12 cellular contexts compared by ENCODE assay signal in the genomic region with DNA sequence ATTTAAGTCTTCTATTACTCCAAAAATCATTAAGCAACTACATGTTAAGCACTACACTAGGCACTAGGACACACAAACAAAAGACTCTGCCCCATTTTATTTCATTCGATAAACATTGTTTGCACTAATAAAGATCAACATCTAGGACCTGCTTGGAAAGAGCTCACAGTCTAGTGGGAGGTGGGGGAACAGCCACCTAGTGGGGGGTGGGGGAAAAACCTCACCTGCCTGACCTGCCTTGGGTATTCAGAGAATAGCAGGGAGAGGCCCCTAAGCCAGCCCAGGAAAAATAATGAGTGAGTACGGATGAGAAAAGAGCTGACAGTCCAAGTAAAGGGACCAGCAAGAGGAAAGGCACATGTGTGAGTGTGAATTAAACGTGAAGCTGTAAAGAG. TPM values are rescaled to one million over a fixed set of nuclear protein-coding genes. Genes with fewer than 3 reads are reported as not detected.
A peak's percentile ranks its signal among the peaks of the same experiment; 100 is the strongest.
DNase-seq lines count a peak whose midpoint lies in the region; ATAC-seq and TF ChIP-seq lines count a peak whose summit lies in the region.
"Had no signal": no experiment of that assay in that cellular context is flagged by ENCODE, and none has a peak within 500 bp of the region (broad histone marks: within the 10 kb centered on the region; RNA-seq: fewer than 3 reads in every experiment).

No MANE protein-coding gene starts in this region.

- H3K9me3 ChIP-seq in OCI-LY7 (ENCODE audit: low read length) = no peaks in the 10 kb centered on the region
- H3K9me3 ChIP-seq in stomach = no peaks in the 10 kb centered on the region

- no peak overlapping the region for H3K27ac ChIP-seq in OCI-LY7 (ENCODE audit: low read depth, low read length, poor library complexity, severe bottlenecking)
- no peak overlapping the region for H3K27ac ChIP-seq in stomach
- H3K27ac ChIP-seq: HL-60 had no signal

- BruUV-seq in OCI-LY7 (replicated peaks; lab: Mats Ljungman, UMichigan) = no TSS peak

- TF ChIP-seq CTCF in OCI-LY7 (conservative IDR thresholded peaks at IDR 0.05; ENCODE audit: low read length) (peak; percentile 78), stomach (IDR thresholded peaks at IDR 0.05) (no peak)

- TF ChIP-seq POLR2A in stomach (IDR thresholded peaks at IDR 0.05) = no peak

- POLR2A ChIA-PET in OCI-LY7 (lab: Charles Lee) = interaction anchor here (0.6 to 1.1 kb wide), 2 partner anchors 11 to 152 kb away, joined by 3 to 6 read pairs; no protein-coding TSS in a partner anchor

- WGBS in stomach, 5 donors = 59 to 75% (median 61%) methylated on average over 3 of the region's 3 CpGs

- no peaks in the 10 kb centered on the region for H3K79me2 ChIP-seq in OCI-LY7 (ENCODE audit: insufficient read depth, low read depth, low read length)

- no peaks in the 10 kb centered on the region for H3K36me3 ChIP-seq in OCI-LY7 (ENCODE audit: insufficient read depth, low read length)
- no peaks in the 10 kb centered on the region for H3K36me3 ChIP-seq in stomach

- no peaks in the 10 kb centered on the region for H4K20me1 ChIP-seq in OCI-LY7 (ENCODE audit: insufficient read depth, low read length)

- no peaks in the 10 kb centered on the region for H3K27me3 ChIP-seq in stomach

- H3K4me3 ChIP-seq in OCI-LY7 (ENCODE audit: low read depth, low read length, poor library complexity, severe bottlenecking) (no peak overlapping the region), stomach (no peak overlapping the region)

- intact Hi-C loops in OCI-LY7 (cut with micrococcal nuclease; ENCODE audit: unreplicated experiment) = loop anchor here (1.0 kb wide), 1 partner anchor 151 kb away; no protein-coding TSS in a partner anchor
- intact Hi-C loops in Right ventricle myocardium superior (cut with DNase I) = no loop called here
- intact Hi-C loops in stomach (cut with DNase I; ENCODE audit: low total_unique reads) = no loop called here

- no peaks in the 10 kb centered on the region for H3K9me2 ChIP-seq in OCI-LY7 (ENCODE audit: insufficient read depth, low read length)

- no peak for TF ChIP-seq EP300 in stomach (IDR thresholded peaks at IDR 0.05)

- H2AFZ ChIP-seq in OCI-LY7 (ENCODE audit: low read length) = peak overlapping the region; percentile 39; the same call in 1 of the 2 replicates

- DNase-seq in DMS153 (lab: John Stamatoyannopoulos, UW) = peak; percentile 40
- DNase-seq in OCI-LY7 (ENCODE audit: low spot score) = peak; percentile 50
- DNase-seq in iPS-NIHi11 (ENCODE audit: low spot score) = peak; percentile 38
- no peak for DNase-seq in Right ventricle myocardium superior
- no peak for DNase-seq in hypothalamus (lab: John Stamatoyannopoulos, UW)
- no peak for DNase-seq in stomach
- DNase-seq in NCI-H187 (lab: John Stamatoyannopoulos, UW) = no peak
- DNase-seq: COR-L47, naive B cell, NCI-H1092 had no signal

- H3K4me1 ChIP-seq in OCI-LY7 (ENCODE audit: insufficient read depth, low read length, poor library complexity, severe bottlenecking) (peaks cover 24% of the 10 kb centered on the region), stomach (peaks cover 0 to 11% (median 2%) of the 10 kb centered on the region in 4 donors)

- ATAC-seq in GM18861 (IDR thresholded peaks at IDR 0.05; ENCODE audit: unreplicated experiment) (peak; percentile 52), Right ventricle myocardium superior (ENCODE audit: poor library complexity) (no peak)

- CTCF ChIA-PET in OCI-LY7 (lab: Charles Lee; ENCODE audit: unreplicated experiment) = interaction anchor here (0.6 to 1.3 kb wide), 3 partner anchors 56 to 187 kb away, joined by 3 to 7 read pairs (median 5); no protein-coding TSS in a partner anchor

- H3K4me2 ChIP-seq in OCI-LY7 (ENCODE audit: low read length) = no peak overlapping the region

RNA-seq across cellular contexts. Expression of a gene that starts 52.2 kb away (rescaled TPM):
- total RNA-seq in OCI-LY7 (2014; rRNA removed; shearing (Covaris generic)) = 0.22 TPM in 1 of 2 replicates, not detected in the other
- total RNA-seq in OCI-LY7 (2022) (0.44 and 0.76 TPM in 2 replicates), Right ventricle myocardium superior (8.0 TPM), stomach (10 to 100 TPM in 4 of 5 donors, 1 to 10 TPM in 1; 1.8 to 64.7 (median 24.9) TPM)
- polyA plus RNA-seq in stomach = 1 to 10 TPM; 1.5 to 6.1 (median 3.5) TPM

Comparison
In these comparisons a context has a peak if more than half of its experiments do, and no peak if none do; other contexts are left out.
1. DNase-seq: peak in DMS153 (single experiment), OCI-LY7 (single experiment) and iPS-NIHi11 (single experiment); none in Right ventricle myocardium superior (single experiment), hypothalamus (0 of 51), stomach (single experiment) and NCI-H187 (0 of 2).